8 cellular contexts compared by ENCODE assay signal in the genomic region with DNA sequence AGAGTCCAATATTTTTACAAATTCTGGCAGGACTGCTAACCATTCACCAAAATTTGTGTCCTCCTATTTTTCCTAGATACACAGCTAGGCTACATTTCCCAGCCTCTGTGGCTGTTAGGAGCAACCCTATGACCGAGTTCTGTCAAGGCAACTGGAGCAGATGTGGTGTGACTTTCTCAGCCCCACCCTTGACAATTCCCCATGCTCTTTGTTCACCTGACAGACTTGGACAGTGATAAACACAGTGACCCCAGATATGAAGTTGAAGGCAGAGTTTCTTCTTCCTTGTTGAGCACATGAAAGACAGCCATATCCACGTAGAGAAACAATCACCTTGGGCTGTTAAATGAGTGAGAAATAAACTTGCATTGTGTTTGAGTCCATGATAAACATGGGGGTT.
"Had no signal": no experiment of that assay in that cellular context is flagged by ENCODE, and none has a peak within 500 bp of the region (broad histone marks: within the 10 kb centered on the region; RNA-seq: fewer than 3 reads in every experiment).

No MANE protein-coding gene starts in this region.

- H2AFZ ChIP-seq: GM23248 had no signal

- H3K27ac ChIP-seq: GM23248, HL-60 had no signal

- H3K9ac ChIP-seq: GM23248 had no signal

- DNase-seq: GM23248, GOT3, H9, HCEC 1CT, KBM-7 had no signal

- FAIRE-seq: H54, HepG2 had no signal

- ATAC-seq: HepG2 had no signal

- H3K4me3 ChIP-seq: GM23248 had no signal
